ENCODE assay signal across 15 cellular contexts in genomic region chr6:31592396-31592771, GRCh38. TPM values are rescaled to one million over a fixed set of nuclear protein-coding genes. Genes with fewer than 3 reads are reported as not detected.
A peak's percentile ranks its signal among the peaks of the same experiment; 100 is the strongest.
DNase-seq lines count a peak whose midpoint lies in the region; ATAC-seq and TF ChIP-seq lines count a peak whose summit lies in the region.
"Had no signal": no experiment of that assay in that cellular context is flagged by ENCODE, and none has a peak within 500 bp of the region (broad histone marks: within the 10 kb centered on the region; RNA-seq: fewer than 3 reads in every experiment).

No MANE protein-coding gene starts in this region.

- no peaks in the 10 kb centered on the region for H3K36me3 ChIP-seq in Peyer's patch
- no peaks in the 10 kb centered on the region for H3K36me3 ChIP-seq in effector memory CD4-positive, alpha-beta T cell (ENCODE audit: control insufficient read depth, insufficient read depth, low read length)
- H3K36me3 ChIP-seq: adrenal gland had no signal

- H3K4me3 Mint-ChIP-seq in activated T-cell treated with anti-CD3 and anti-CD28 coated beads, Interleukin-2, amount 50 U/mL, for 72 hours: peak overlapping the region; percentile 36 to 67

- peak overlapping the region in 3 of 4 donors; percentile 35 to 83 (median 63) for H3K27ac ChIP-seq in Peyer's patch
- peak overlapping the region; percentile 47 for H3K27ac ChIP-seq in effector memory CD4-positive, alpha-beta T cell (ENCODE audit: insufficient read depth, low read length, poor library complexity, severe bottlenecking)
- H3K27ac ChIP-seq: adrenal gland had no signal

- peak in 1 of 2 donors; percentile 15 for ATAC-seq in activated T-cell treated with anti-CD3 and anti-CD28 coated beads, Interleukin-2, amount 50 U/mL, for 72 hours (replicated peaks in 1 of 2)
- peak; percentile 12 for ATAC-seq in stimulated activated naive CD8-positive, alpha-beta T cell treated with anti-CD3 and anti-CD28 coated beads, Interleukin-15, Interleukin-2, amounts not matched to agents 100 U/mL and 50 U/mL, for 24 hours

- H3K4me1 Mint-ChIP-seq in activated T-cell treated with anti-CD3 and anti-CD28 coated beads, Interleukin-2, amount 50 U/mL, for 72 hours (ENCODE audit: low read depth): peaks cover 57% of the 10 kb centered on the region

- no peak for TF ChIP-seq CTCF in Peyer's patch (IDR thresholded peaks at IDR 0.05)

- H3K36me3 Mint-ChIP-seq in activated T-cell treated with anti-CD3 and anti-CD28 coated beads, Interleukin-2, amount 50 U/mL, for 72 hours (ENCODE audit: insufficient read depth in 2 of 2): peaks cover 0 to 4% of the 10 kb centered on the region in 2 donors

- peaks cover 0 to 12% (median 8%) of the 10 kb centered on the region in 4 donors for H3K4me1 ChIP-seq in Peyer's patch
- peaks cover 55% of the 10 kb centered on the region for H3K4me1 ChIP-seq in effector memory CD4-positive, alpha-beta T cell (ENCODE audit: control insufficient read depth, insufficient read depth, low read length, poor library complexity, severe bottlenecking)
- H3K4me1 ChIP-seq: adrenal gland had no signal

- DNase-seq in activated T-cell treated with anti-CD3 and anti-CD28 coated beads, Interleukin-2, amount 50 U/mL, for 72 hours: no peak
- no peak for DNase-seq in activated T-cell treated with anti-CD3 and anti-CD28 coated beads, Interleukin-2, amount 50 U/mL, for 1 hour
- no peak for DNase-seq in Peyer's patch
- DNase-seq in effector memory CD4-positive, alpha-beta T cell: no peak
- no peak for DNase-seq in stimulated activated naive CD8-positive, alpha-beta T cell treated with anti-CD3 and anti-CD28 coated beads, Interleukin-15, Interleukin-2, amounts not matched to agents 100 U/mL and 50 U/mL, for 24 hours
- DNase-seq in KBM-7: no peak
- no peak for DNase-seq in NCI-H2029 (lab: John Stamatoyannopoulos, UW)
- DNase-seq in ureter (ENCODE audit: low spot score): no peak
- DNase-seq: adrenal gland, caudate nucleus, DMS 273 treated with DMSO at 0.1 percent for 48 hours, foreskin fibroblast, SHP77, trophoblast cell had no signal

- in situ Hi-C loops in KBM-7 (cut with MboI; ENCODE audit: low pct_unique_long_range_greater_than_20kb, low sequenced_read_pairs): no loop called here

- no peaks in the 10 kb centered on the region for H3K27me3 Mint-ChIP-seq in activated T-cell treated with anti-CD3 and anti-CD28 coated beads, Interleukin-2, amount 50 U/mL, for 72 hours (ENCODE audit: low read depth)

- H3K9me3 ChIP-seq in Peyer's patch: no peaks in the 10 kb centered on the region
- no peaks in the 10 kb centered on the region for H3K9me3 ChIP-seq in effector memory CD4-positive, alpha-beta T cell (ENCODE audit: control insufficient read depth, low read length)
- H3K9me3 ChIP-seq: adrenal gland had no signal

- no peak for TF ChIP-seq POLR2A in Peyer's patch (IDR thresholded peaks at IDR 0.05)

- no peaks in the 10 kb centered on the region for H3K9me3 Mint-ChIP-seq in activated T-cell treated with anti-CD3 and anti-CD28 coated beads, Interleukin-2, amount 50 U/mL, for 72 hours

- peak overlapping the region; percentile 3 for H3K27ac Mint-ChIP-seq in activated T-cell treated with anti-CD3 and anti-CD28 coated beads, Interleukin-2, amount 50 U/mL, for 72 hours

- no peaks in the 10 kb centered on the region for H3K27me3 ChIP-seq in Peyer's patch
- no peaks in the 10 kb centered on the region for H3K27me3 ChIP-seq in effector memory CD4-positive, alpha-beta T cell (replicated peaks; ENCODE audit: control insufficient read depth, insufficient read depth, low read length, poor library complexity, severe bottlenecking)
- H3K27me3 ChIP-seq: adrenal gland had no signal

- H3K4me3 ChIP-seq in Peyer's patch: no peak overlapping the region
- H3K4me3 ChIP-seq in effector memory CD4-positive, alpha-beta T cell (ENCODE audit: insufficient read depth, low read depth, low read length, poor library complexity, severe bottlenecking): peak overlapping the region; percentile 12
- H3K4me3 ChIP-seq: adrenal gland had no signal

RNA-seq across cellular contexts. Expression of gene NCR3, which starts 0.4 kb away (rescaled TPM):
- total RNA-seq in activated T-cell treated with anti-CD3 and anti-CD28 coated beads, Interleukin-2, amount 50 U/mL, for 72 hours: 10 to 100 TPM; 15.0 to 24.7 TPM
- total RNA-seq in Peyer's patch (not detected), ureter (not detected)

RNA-seq across cellular contexts. Expression of gene LST1, which starts 6.3 kb away (rescaled TPM):
- total RNA-seq in activated T-cell treated with anti-CD3 and anti-CD28 coated beads, Interleukin-2, amount 50 U/mL, for 72 hours: 10 to 100 TPM; 24.6 to 27.0 TPM
- 10 to 100 TPM in 1 of 4 donors, 1 to 10 TPM in 1, not detected in 2; 2.5 to 11.6 TPM for total RNA-seq in Peyer's patch
- total RNA-seq in ureter: 6.7 TPM

RNA-seq across cellular contexts. Expression of gene LTB, which starts 10.2 kb away (rescaled TPM):
- 10 to 100 TPM; 43.4 to 61.8 TPM for total RNA-seq in activated T-cell treated with anti-CD3 and anti-CD28 coated beads, Interleukin-2, amount 50 U/mL, for 72 hours
- total RNA-seq in Peyer's patch (10 to 100 TPM in 1 of 4 donors, not detected in 3; 14.9 TPM), ureter (0.42 TPM)

RNA-seq across cellular contexts. Expression of gene TNF, which starts 17.0 kb away (rescaled TPM):
- 10 to 100 TPM; 30.7 to 57.8 TPM for total RNA-seq in activated T-cell treated with anti-CD3 and anti-CD28 coated beads, Interleukin-2, amount 50 U/mL, for 72 hours
- total RNA-seq in Peyer's patch (1 to 10 TPM in 1 of 4 donors, under 1 TPM in 1, not detected in 2; 0.67 to 3.4 TPM), ureter (0.36 TPM)

RNA-seq across cellular contexts. Expression of gene LTA, which starts 20.3 kb away (rescaled TPM):
- total RNA-seq in activated T-cell treated with anti-CD3 and anti-CD28 coated beads, Interleukin-2, amount 50 U/mL, for 72 hours: 100 to 1,000 TPM in 1 of 2 donors, 10 to 100 TPM in 1; 77.2 to 110 TPM
- not detected for total RNA-seq in Peyer's patch
- not detected for total RNA-seq in ureter
- total RNA-seq: liver had no signal
